Comparison of ENCODE assay signal across 7 cellular contexts in the genomic region with DNA sequence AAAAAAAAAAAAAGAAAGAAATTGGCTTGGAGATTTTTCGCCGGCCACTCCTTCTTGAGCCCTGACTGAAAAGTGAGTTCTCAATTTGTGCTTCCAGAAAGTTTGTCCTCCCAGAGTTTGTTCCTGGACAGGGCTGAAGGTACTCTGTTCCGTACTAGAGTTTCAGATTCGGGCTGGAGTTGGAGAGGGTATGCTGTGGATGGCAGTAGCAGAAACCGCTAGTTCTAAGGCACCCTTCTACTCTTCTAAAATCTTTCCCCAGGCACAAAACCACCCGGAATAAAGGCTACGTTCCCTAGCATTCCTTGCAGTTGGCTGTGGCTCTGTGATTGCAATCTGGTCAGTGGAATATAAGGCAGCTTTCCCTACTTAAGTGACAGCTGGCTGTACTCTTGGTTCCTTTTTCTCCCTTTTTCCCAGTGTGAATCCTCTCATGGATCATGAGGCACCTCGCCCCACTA.
DNase-seq lines count a peak whose midpoint lies in the region; ATAC-seq, FAIRE-seq and TF ChIP-seq lines count a peak whose summit lies in the region.

No MANE protein-coding gene starts in this region.

- peak overlapping the region; percentile 77 for H3K4me3 ChIP-seq in GM12864 (ENCODE audit: low read depth, low read length)
- peak overlapping the region; percentile 94 for H3K4me3 ChIP-seq in choroid plexus epithelial cell (ENCODE audit: low read depth, low read length)
- H3K4me3 ChIP-seq in mucosa of rectum (ENCODE audit: low read length in 2 of 2), result peak overlapping the region; percentile 73 to 97

- peak overlapping the region; percentile 26 to 65 for H3K9ac ChIP-seq in mucosa of rectum (ENCODE audit: low read depth in 1 of 2, low read length in 2 of 2)

- DNase-seq in GM12864 (ENCODE audit: low read depth), result no peak
- peak; percentile 43 for DNase-seq in NCI-H524 treated with DMSO at 0.1 percent for 48 hours (lab: John Stamatoyannopoulos, UW)
- no peak for DNase-seq in choroid plexus epithelial cell (ENCODE audit: low read depth)
- DNase-seq in HTR-8/SVneo (ENCODE audit: insufficient read length, low spot score), result no peak

- FAIRE-seq in HTR-8/SVneo (lab: Jason Lieb, UNC), result no peak

- TF ChIP-seq CTCF in GM12864 (IDR thresholded peaks at IDR 0.05; ENCODE audit: low read depth, low read length, missing control alignments) (no peak), choroid plexus epithelial cell (conservative IDR thresholded peaks at IDR 0.05; ENCODE audit: low read depth, low read length) (no peak)

- H3K4me1 ChIP-seq in mucosa of rectum (ENCODE audit: control insufficient read depth in 2 of 2, insufficient read depth in 2 of 2, low read length in 2 of 2), result peaks cover 8 to 11% of the 10 kb centered on the region in 2 donors

- H3K27me3 ChIP-seq in mucosa of rectum (ENCODE audit: control insufficient read depth in 2 of 2, insufficient read depth in 2 of 2, low read length in 2 of 2), result no peaks in the 10 kb centered on the region

- no peak overlapping the region for H3K27ac ChIP-seq in mucosa of rectum (ENCODE audit: low read depth in 2 of 2, low read length in 2 of 2)

- no peaks in the 10 kb centered on the region for H3K9me3 ChIP-seq in mucosa of rectum (ENCODE audit: control insufficient read depth in 2 of 2, low read length in 2 of 2)

- ATAC-seq in HG03439 (IDR thresholded peaks at IDR 0.05; ENCODE audit: unreplicated experiment) (no peak), HG02885 (IDR thresholded peaks at IDR 0.05; ENCODE audit: poor library complexity, unreplicated experiment) (no peak)

- peaks cover 8% of the 10 kb centered on the region in 2 donors for H3K36me3 ChIP-seq in mucosa of rectum (ENCODE audit: control insufficient read depth in 2 of 2, insufficient read depth in 2 of 2, low read length in 2 of 2)
